ENCODE assay signal across 16 cellular contexts in genomic region chr5:119276976-119277375, GRCh38.
A peak's percentile ranks its signal among the peaks of the same experiment; 100 is the strongest.
DNase-seq lines count a peak whose midpoint lies in the region; ATAC-seq lines count a peak whose summit lies in the region.
"Had no signal": no experiment of that assay in that cellular context is flagged by ENCODE, and none has a peak within 500 bp of the region (broad histone marks: within the 10 kb centered on the region; RNA-seq: fewer than 3 reads in every experiment).

No MANE protein-coding gene starts in this region.

- H3K4me1 Mint-ChIP-seq in stimulated activated naive CD8-positive, alpha-beta T cell treated with anti-CD3 and anti-CD28 coated beads, Interleukin-15, Interleukin-2, amounts not matched to agents 100 ng/mL and 50 ng/mL, for 24 hours (ENCODE audit: low read depth) = peaks cover 100% of the 10 kb centered on the region
- peaks cover 98% of the 10 kb centered on the region for H3K4me1 Mint-ChIP-seq in activated CD8-positive, alpha-beta T cell treated with anti-CD3 and anti-CD28 coated beads, Interleukin-2, amount 10 ng/mL, durations not matched to agents 7 days and 5 days (ENCODE audit: low read depth)

- CTCF ChIA-PET in activated CD8-positive, alpha-beta T cell treated with anti-CD3 and anti-CD28 coated beads, Interleukin-2, amount 10 ng/mL, durations not matched to agents 7 days and 5 days (lab: Charles Lee) = interaction anchor here (0.9 to 1.1 kb wide), 2 partner anchors 9 to 10 kb away, joined by 4 read pairs; no protein-coding TSS in a partner anchor

- peak overlapping the region; percentile 95 for H3K27ac Mint-ChIP-seq in stimulated activated naive CD8-positive, alpha-beta T cell treated with anti-CD3 and anti-CD28 coated beads, Interleukin-15, Interleukin-2, amounts not matched to agents 100 ng/mL and 50 ng/mL, for 24 hours
- H3K27ac Mint-ChIP-seq in activated CD8-positive, alpha-beta T cell treated with anti-CD3 and anti-CD28 coated beads, Interleukin-2, amount 10 ng/mL, durations not matched to agents 7 days and 5 days = peak overlapping the region; percentile 95
- H3K27ac Mint-ChIP-seq: H9 had no signal

- H3K27me3 Mint-ChIP-seq in stimulated activated naive CD8-positive, alpha-beta T cell treated with anti-CD3 and anti-CD28 coated beads, Interleukin-15, Interleukin-2, amounts not matched to agents 100 ng/mL and 50 ng/mL, for 24 hours = no peaks in the 10 kb centered on the region
- H3K27me3 Mint-ChIP-seq in activated CD8-positive, alpha-beta T cell treated with anti-CD3 and anti-CD28 coated beads, Interleukin-2, amount 10 ng/mL, durations not matched to agents 7 days and 5 days (ENCODE audit: low read depth) = peaks cover 2% of the 10 kb centered on the region

- DNase-seq in stimulated activated naive CD8-positive, alpha-beta T cell treated with anti-CD3 and anti-CD28 coated beads, Interleukin-15, Interleukin-2, amounts not matched to agents 100 U/mL and 50 U/mL, for 24 hours = no peak
- no peak for DNase-seq in activated CD8-positive, alpha-beta T cell treated with anti-CD3 and anti-CD28 coated beads, Interleukin-2, amount 10 ng/mL, durations not matched to agents 7 days and 5 days
- DNase-seq in dermis blood vessel endothelial cell (no peak), NCI-H1436 (lab: John Stamatoyannopoulos, UW) (no peak), SIG-M5 (lab: John Stamatoyannopoulos, UW) (no peak)
- DNase-seq: activated CD4-positive, alpha-beta T cell treated with anti-CD3 and anti-CD28 coated beads, Interleukin-2, amount 50 U/mL, for 48 hours; foreskin fibroblast; H9; KBM-7; NCI-H2029; stimulated activated CD4-positive, alpha-beta T cell treated with anti-CD3 and anti-CD28 coated beads, Interleukin-2, amount 100 ng/mL, for 48 hours; stimulated activated naive CD4-positive, alpha-beta T cell treated with Interleukin-2 at 50 U/mL for 16 hours had no signal

- no peak for ATAC-seq in stimulated activated naive CD8-positive, alpha-beta T cell treated with anti-CD3 and anti-CD28 coated beads, Interleukin-15, Interleukin-2, amounts not matched to agents 100 U/mL and 50 U/mL, for 24 hours
- ATAC-seq in HG03280 (IDR thresholded peaks at IDR 0.05; ENCODE audit: unreplicated experiment) (peak; percentile 37), GM18907 (IDR thresholded peaks at IDR 0.05; ENCODE audit: unreplicated experiment) (no peak)
- peak; percentile 37 for ATAC-seq in activated CD8-positive, alpha-beta T cell treated with anti-CD3 and anti-CD28 coated beads, Interleukin-2, amount 10 ng/mL, durations not matched to agents 7 days and 5 days
- ATAC-seq: SK-N-SH treated with all-trans-retinoic acid at 6 μM for 48 hours had no signal

- H3K36me3 Mint-ChIP-seq in stimulated activated naive CD8-positive, alpha-beta T cell treated with anti-CD3 and anti-CD28 coated beads, Interleukin-15, Interleukin-2, amounts not matched to agents 100 ng/mL and 50 ng/mL, for 24 hours (ENCODE audit: low read depth) = peaks cover 54% of the 10 kb centered on the region
- peaks cover 80% of the 10 kb centered on the region for H3K36me3 Mint-ChIP-seq in activated CD8-positive, alpha-beta T cell treated with anti-CD3 and anti-CD28 coated beads, Interleukin-2, amount 10 ng/mL, durations not matched to agents 7 days and 5 days (ENCODE audit: low read depth)

- POLR2A ChIA-PET in activated CD8-positive, alpha-beta T cell treated with anti-CD3 and anti-CD28 coated beads, Interleukin-2, amount 10 ng/mL, durations not matched to agents 7 days and 5 days (lab: Charles Lee) = interaction anchor here (2.3 kb wide), 1 partner anchor 10 kb away, joined by 11 read pairs; no protein-coding TSS in a partner anchor

- H3K4me3 Mint-ChIP-seq in stimulated activated naive CD8-positive, alpha-beta T cell treated with anti-CD3 and anti-CD28 coated beads, Interleukin-15, Interleukin-2, amounts not matched to agents 100 ng/mL and 50 ng/mL, for 24 hours = peak overlapping the region; percentile 72
- H3K4me3 Mint-ChIP-seq in activated CD8-positive, alpha-beta T cell treated with anti-CD3 and anti-CD28 coated beads, Interleukin-2, amount 10 ng/mL, durations not matched to agents 7 days and 5 days = peak overlapping the region; percentile 75
- H3K4me3 Mint-ChIP-seq: H9 had no signal

- H3K9me3 Mint-ChIP-seq in stimulated activated naive CD8-positive, alpha-beta T cell treated with anti-CD3 and anti-CD28 coated beads, Interleukin-15, Interleukin-2, amounts not matched to agents 100 ng/mL and 50 ng/mL, for 24 hours = no peaks in the 10 kb centered on the region
- no peaks in the 10 kb centered on the region for H3K9me3 Mint-ChIP-seq in activated CD8-positive, alpha-beta T cell treated with anti-CD3 and anti-CD28 coated beads, Interleukin-2, amount 10 ng/mL, durations not matched to agents 7 days and 5 days (ENCODE audit: insufficient read depth)
- H3K9me3 Mint-ChIP-seq: H9 had no signal

Comparison
In these comparisons a context has a peak if more than half of its experiments do, and no peak if none do; other contexts are left out.
1. ATAC-seq: peak in HG03280 (single experiment) and activated CD8-positive, alpha-beta T cell treated with anti-CD3 and anti-CD28 coated beads, Interleukin-2, amount 10 ng/mL, durations not matched to agents 7 days and 5 days (single experiment); none in stimulated activated naive CD8-positive, alpha-beta T cell treated with anti-CD3 and anti-CD28 coated beads, Interleukin-15, Interleukin-2, amounts not matched to agents 100 U/mL and 50 U/mL, for 24 hours (single experiment) and GM18907 (single experiment).